ENCODE assay signal across 8 cellular contexts in genomic region chr10:110919971-110920881, GRCh38. TPM values are rescaled to one million over a fixed set of nuclear protein-coding genes. Genes with fewer than 3 reads are reported as not detected.
DNase-seq lines count a peak whose midpoint lies in the region; ATAC-seq and TF ChIP-seq lines count a peak whose summit lies in the region.

No MANE protein-coding gene starts in this region.

- no peaks in the 10 kb centered on the region for H3K27me3 ChIP-seq in BJ (ENCODE audit: control insufficient read depth, insufficient read depth, low read length)

- H3K4me3 Mint-ChIP-seq in nephron progenitor cell: peak overlapping the region; percentile 96

- DNase-seq in BJ (ENCODE audit: low read depth) (no peak), NCI-H510A (lab: John Stamatoyannopoulos, UW) (peak; percentile 62), fibroblast of villous mesenchyme (ENCODE audit: low read depth) (peak; percentile 38), nephron progenitor cell (no peak), middle frontal gyrus (ENCODE audit: extremely low spot score, low spot score) (no peak)
- DNase-seq in activated T-cell treated with anti-CD3 and anti-CD28 coated beads, Interleukin-2, amount 50 U/mL, for 1 hour: peak; percentile 36

- H3K4me3 ChIP-seq in BJ (ENCODE audit: low read depth, low read length) (peak overlapping the region; percentile 77), fibroblast of villous mesenchyme (ENCODE audit: low read depth, low read length) (peak overlapping the region; percentile 83)

- H3K27me3 Mint-ChIP-seq in nephron progenitor cell (ENCODE audit: low read depth, poor library complexity): no peaks in the 10 kb centered on the region

- no peaks in the 10 kb centered on the region for H3K36me3 ChIP-seq in BJ (ENCODE audit: control insufficient read depth, insufficient read depth, low read length)

- ATAC-seq in GM18861 (IDR thresholded peaks at IDR 0.05; ENCODE audit: unreplicated experiment) (peak; percentile 34), HG03025 (IDR thresholded peaks at IDR 0.05; ENCODE audit: low FRiP score, unreplicated experiment) (peak; percentile 27)

- no peaks in the 10 kb centered on the region for H3K9me3 Mint-ChIP-seq in nephron progenitor cell

- peaks cover 53% of the 10 kb centered on the region for H3K4me1 Mint-ChIP-seq in nephron progenitor cell

- H3K36me3 Mint-ChIP-seq in nephron progenitor cell (ENCODE audit: low read depth): no peaks in the 10 kb centered on the region

- POLR2A ChIA-PET in BJ (lab: Charles Lee): no interaction called here

- H3K27ac Mint-ChIP-seq in nephron progenitor cell: peak overlapping the region; percentile 98

- CTCF ChIA-PET in BJ (lab: Yijun Ruan, JAX): interaction anchor here (0.7 to 2.0 kb wide), 3 partner anchors 11 to 783 kb away, joined by 3 to 4 read pairs (median 4); no protein-coding TSS in a partner anchor

- TF ChIP-seq CTCF in BJ (IDR thresholded peaks at IDR 0.05; ENCODE audit: insufficient read depth, low read depth, low read length) (no peak), fibroblast of villous mesenchyme (IDR thresholded peaks at IDR 0.05; ENCODE audit: insufficient read depth, low read depth, low read length) (no peak), nephron progenitor cell (IDR thresholded peaks at IDR 0.05) (no peak)

RNA-seq across cellular contexts. Expression of gene SHOC2, which starts 0.8 kb away (rescaled TPM):
- 14.7 and 33.5 TPM in 2 replicates for polyA plus RNA-seq in BJ (2011; rRNA removed)
- 31.4 and 34.5 TPM in 2 replicates for polyA minus RNA-seq in BJ (2011; rRNA and poly(A)+ RNA removed)
- 50.9 and 69.5 TPM in 2 replicates for total RNA-seq in fibroblast of villous mesenchyme

RNA-seq across cellular contexts. Expression of gene BBIP1, which starts 1.2 kb away (rescaled TPM):
- 11.0 and 29.8 TPM in 2 replicates for polyA plus RNA-seq in BJ (2011; rRNA removed)
- 4.9 and 6.4 TPM in 2 replicates for polyA minus RNA-seq in BJ (2011; rRNA and poly(A)+ RNA removed)
- 20.6 and 23.3 TPM in 2 replicates for total RNA-seq in fibroblast of villous mesenchyme

RNA-seq across cellular contexts. Expression of gene PDCD4, which starts 48.5 kb away (rescaled TPM):
- polyA plus RNA-seq in BJ (2011; rRNA removed): 22.0 and 41.9 TPM in 2 replicates
- 11.7 and 23.1 TPM in 2 replicates for polyA minus RNA-seq in BJ (2011; rRNA and poly(A)+ RNA removed)
- total RNA-seq in fibroblast of villous mesenchyme: 18.4 and 35.8 TPM in 2 replicates

Comparison
In these comparisons a context has a peak if more than half of its experiments do, and no peak if none do; other contexts are left out.
1. DNase-seq: peak in NCI-H510A (single experiment), activated T-cell treated with anti-CD3 and anti-CD28 coated beads, Interleukin-2, amount 50 U/mL, for 1 hour (single experiment) and fibroblast of villous mesenchyme (single experiment); none in BJ (single experiment), nephron progenitor cell (single experiment) and middle frontal gyrus (single experiment).